ENCODE assay signal across 29 cellular contexts in the genomic region with DNA sequence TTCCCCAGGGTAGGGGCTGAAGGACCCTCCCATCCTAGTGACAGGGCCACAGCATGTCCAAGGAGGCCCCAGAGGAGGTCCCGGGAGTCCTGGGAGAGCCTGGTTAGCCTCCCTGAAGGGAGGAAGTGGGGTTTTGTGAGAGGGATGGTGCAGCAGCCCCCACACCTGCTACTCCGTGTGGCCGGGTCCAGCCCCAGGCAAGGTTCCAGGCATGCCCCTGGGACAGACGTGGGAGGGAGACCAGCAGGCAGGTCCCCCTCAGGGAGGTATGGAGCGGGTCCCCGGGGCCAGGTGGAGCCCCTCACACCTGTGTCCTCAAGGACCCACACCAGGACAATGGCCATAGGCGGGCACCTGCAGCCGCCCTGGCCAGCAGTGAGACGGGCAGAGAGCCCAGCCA. TPM values are rescaled to one million over a fixed set of nuclear protein-coding genes. Genes with fewer than 3 reads are reported as not detected.
"Had no signal": no experiment of that assay in that cellular context is flagged by ENCODE, and none has a peak within 500 bp of the region (broad histone marks: within the 10 kb centered on the region; RNA-seq: fewer than 3 reads in every experiment).

No MANE protein-coding gene starts in this region.

- H3K4me3 Mint-ChIP-seq: activated CD4-positive, alpha-beta memory T cell treated with anti-CD3 and anti-CD28 coated beads, Interleukin-2, amount 10 ng/mL, durations not matched to agents 7 days and 5 days; activated CD4-positive, alpha-beta T cell treated with anti-CD3 and anti-CD28 coated beads for 36 hours; activated naive CD4-positive, alpha-beta T cell treated with anti-CD3 and anti-CD28 coated beads, Interleukin-2, amount 10 ng/mL, durations not matched to agents 7 days and 5 days; activated naive CD8-positive, alpha-beta T cell treated with anti-CD3 and anti-CD28 coated beads for 36 hours; T-cell had no signal

- H3K36me3 Mint-ChIP-seq: activated naive CD4-positive, alpha-beta T cell treated with anti-CD3 and anti-CD28 coated beads, Interleukin-2, amount 10 ng/mL, durations not matched to agents 7 days and 5 days; T-cell had no signal

- H3K4me2 ChIP-seq: KMS-11 had no signal

- FAIRE-seq: RCC 7860, TTC549 had no signal

- H3K4me1 Mint-ChIP-seq: activated CD4-positive, alpha-beta memory T cell treated with anti-CD3 and anti-CD28 coated beads, Interleukin-2, amount 10 ng/mL, durations not matched to agents 7 days and 5 days; activated CD4-positive, alpha-beta T cell treated with anti-CD3 and anti-CD28 coated beads for 36 hours; activated naive CD4-positive, alpha-beta T cell treated with anti-CD3 and anti-CD28 coated beads, Interleukin-2, amount 10 ng/mL, durations not matched to agents 7 days and 5 days; activated naive CD8-positive, alpha-beta T cell treated with anti-CD3 and anti-CD28 coated beads for 36 hours; T-cell had no signal

- H3K27me3 Mint-ChIP-seq: activated CD4-positive, alpha-beta memory T cell treated with anti-CD3 and anti-CD28 coated beads, Interleukin-2, amount 10 ng/mL, durations not matched to agents 7 days and 5 days; activated CD4-positive, alpha-beta T cell treated with anti-CD3 and anti-CD28 coated beads for 36 hours; activated naive CD8-positive, alpha-beta T cell treated with anti-CD3 and anti-CD28 coated beads for 36 hours had no signal

- DNase-seq: activated CD4-positive, alpha-beta memory T cell treated with anti-CD3 and anti-CD28 coated beads, Interleukin-2, amount 10 ng/mL, durations not matched to agents 7 days and 5 days; activated CD4-positive, alpha-beta T cell treated with anti-CD3 and anti-CD28 coated beads for 36 hours; activated CD4-positive, alpha-beta T cell treated with anti-CD3 and anti-CD28 coated beads, Interleukin-2, amount 50 U/mL, for 1 hour; activated gamma-delta T cell treated with Interleukin-2 at 50 U/mL for 16 hours; activated naive CD4-positive, alpha-beta T cell treated with anti-CD3 and anti-CD28 coated beads, Interleukin-2, amount 10 ng/mL, durations not matched to agents 7 days and 5 days; activated naive CD8-positive, alpha-beta T cell treated with anti-CD3 and anti-CD28 coated beads for 36 hours; activated T-cell treated with anti-CD3 and anti-CD28 coated beads for 4 hours; activated T-cell treated with anti-CD3 and anti-CD28 coated beads, Interleukin-2, amount 50 U/mL, for 48 hours; anterior cingulate cortex; NCI-H1092; NCI-H1417; NCI-H1694; NCI-H2029; NCI-H2107; NCI-H345; NCI-H510A; NCI-H526 treated with DMSO at 0.1 percent for 48 hours; PC-3; SIG-M5; T-cell; T-helper 2 cell; T1000 had no signal

- H3K27ac ChIP-seq: KMS-11 had no signal

- H3K9ac ChIP-seq: KMS-11 had no signal

- H3K27ac Mint-ChIP-seq: activated CD4-positive, alpha-beta memory T cell treated with anti-CD3 and anti-CD28 coated beads, Interleukin-2, amount 10 ng/mL, durations not matched to agents 7 days and 5 days; activated CD4-positive, alpha-beta T cell treated with anti-CD3 and anti-CD28 coated beads for 36 hours; activated naive CD4-positive, alpha-beta T cell treated with anti-CD3 and anti-CD28 coated beads, Interleukin-2, amount 10 ng/mL, durations not matched to agents 7 days and 5 days; activated naive CD8-positive, alpha-beta T cell treated with anti-CD3 and anti-CD28 coated beads for 36 hours; activated T-helper 2 cell treated with anti-CD3 and anti-CD28 coated beads, Interferon-gamma antibody, Interleukin-2, Interleukin-4, amounts not matched to agents 10 μg/mL and 5 μg/mL and 100 μg/mL, durations not matched to agents 14 hours and 24 hours and 36 hours; T-cell had no signal

- ATAC-seq: activated CD4-positive, alpha-beta T cell treated with anti-CD3 and anti-CD28 coated beads for 36 hours; PC-3; T-cell had no signal

- H3K9me3 Mint-ChIP-seq: activated CD4-positive, alpha-beta memory T cell treated with anti-CD3 and anti-CD28 coated beads, Interleukin-2, amount 10 ng/mL, durations not matched to agents 7 days and 5 days; activated naive CD4-positive, alpha-beta T cell treated with anti-CD3 and anti-CD28 coated beads, Interleukin-2, amount 10 ng/mL, durations not matched to agents 7 days and 5 days; activated naive CD8-positive, alpha-beta T cell treated with anti-CD3 and anti-CD28 coated beads for 36 hours; activated T-helper 2 cell treated with anti-CD3 and anti-CD28 coated beads, Interferon-gamma antibody, Interleukin-2, Interleukin-4, amounts not matched to agents 10 μg/mL and 5 μg/mL and 100 μg/mL, durations not matched to agents 14 hours and 24 hours and 36 hours; T-cell had no signal

RNA-seq across cellular contexts. Expression of gene F7, which starts 1.9 kb away (rescaled TPM):
- total RNA-seq: activated CD4-positive, alpha-beta memory T cell treated with anti-CD3 and anti-CD28 coated beads, Interleukin-2, amount 10 ng/mL, durations not matched to agents 7 days and 5 days; activated T-helper 2 cell treated with anti-CD3 and anti-CD28 coated beads, Interferon-gamma antibody, Interleukin-2, Interleukin-4, amounts not matched to agents 10 μg/mL and 5 μg/mL and 100 μg/mL, durations not matched to agents 14 hours and 24 hours and 36 hours; MCF 10A; PC-3 had no signal

RNA-seq across cellular contexts. Expression of gene F10, which starts 19.0 kb away (rescaled TPM):
- total RNA-seq: activated CD4-positive, alpha-beta memory T cell treated with anti-CD3 and anti-CD28 coated beads, Interleukin-2, amount 10 ng/mL, durations not matched to agents 7 days and 5 days; activated CD4-positive, alpha-beta T cell treated with anti-CD3 and anti-CD28 coated beads for 36 hours; activated CD8-positive, alpha-beta memory T cell treated with anti-CD3 and anti-CD28 coated beads for 36 hours; activated naive CD8-positive, alpha-beta T cell treated with anti-CD3 and anti-CD28 coated beads for 36 hours; activated T-helper 2 cell treated with anti-CD3 and anti-CD28 coated beads, Interferon-gamma antibody, Interleukin-2, Interleukin-4, amounts not matched to agents 10 μg/mL and 5 μg/mL and 100 μg/mL, durations not matched to agents 14 hours and 24 hours and 36 hours; MCF 10A; PC-3; T-cell had no signal

RNA-seq across cellular contexts. Expression of gene PROZ, which starts 54.8 kb away (rescaled TPM):
- total RNA-seq: activated CD4-positive, alpha-beta memory T cell treated with anti-CD3 and anti-CD28 coated beads, Interleukin-2, amount 10 ng/mL, durations not matched to agents 7 days and 5 days; activated CD4-positive, alpha-beta T cell treated with anti-CD3 and anti-CD28 coated beads for 36 hours; activated CD8-positive, alpha-beta memory T cell treated with anti-CD3 and anti-CD28 coated beads for 36 hours; activated T-helper 2 cell treated with anti-CD3 and anti-CD28 coated beads, Interferon-gamma antibody, Interleukin-2, Interleukin-4, amounts not matched to agents 10 μg/mL and 5 μg/mL and 100 μg/mL, durations not matched to agents 14 hours and 24 hours and 36 hours; MCF 10A; PC-3; T-cell had no signal
- polyA plus RNA-seq: adipose tissue had no signal
